ENCODE assay signal across 2 cellular contexts in genomic region chr1:110008971-110009565, GRCh38.
TF ChIP-seq lines count a peak whose summit lies in the region.

No MANE protein-coding gene starts in this region.

TF ChIP-seq in liver, 16 proteins besides CTCF, POLR2A, EP300 and RAD21 (continued from another document):
- peak; percentile 27 for TF ChIP-seq MAX (IDR thresholded peaks at IDR 0.05)
- no peak for TF ChIP-seq NR2F2 (IDR thresholded peaks at IDR 0.05)
- TF ChIP-seq SP1 (IDR thresholded peaks at IDR 0.05) = peak; percentile 15
- TF ChIP-seq HNF4A (conservative IDR thresholded peaks at IDR 0.05) = peak in 1 of 2 donors; percentile 27
- no peak for TF ChIP-seq ATF3 (IDR thresholded peaks at IDR 0.05)
TF ChIP-seq in liver: peak in this region for 5.

TF ChIP-seq in HepG2, 621 proteins besides CTCF, POLR2A, EP300 and RAD21 (continued from another document):
- TF ChIP-seq CEBPG (CRISPR knock-in tag; IDR thresholded peaks at IDR 0.05) = no peak
- no peak for TF ChIP-seq NCOA1 (CRISPR knock-in tag; IDR thresholded peaks at IDR 0.05)
- TF ChIP-seq KAT2B (IDR thresholded peaks at IDR 0.05; ENCODE audit: borderline replicate concordance, low read depth, low read length) = no peak
- TF ChIP-seq TEF (CRISPR knock-in tag; IDR thresholded peaks at IDR 0.05) = no peak
- no peak for TF ChIP-seq JUN (CRISPR knock-in tag; IDR thresholded peaks at IDR 0.05)
- no peak for TF ChIP-seq POGK (CRISPR knock-in tag; conservative IDR thresholded peaks at IDR 0.05)
- no peak for TF ChIP-seq NFRKB (IDR thresholded peaks at IDR 0.05)
